Comparison of ENCODE assay signal across 8 cellular contexts in the genomic region with DNA sequence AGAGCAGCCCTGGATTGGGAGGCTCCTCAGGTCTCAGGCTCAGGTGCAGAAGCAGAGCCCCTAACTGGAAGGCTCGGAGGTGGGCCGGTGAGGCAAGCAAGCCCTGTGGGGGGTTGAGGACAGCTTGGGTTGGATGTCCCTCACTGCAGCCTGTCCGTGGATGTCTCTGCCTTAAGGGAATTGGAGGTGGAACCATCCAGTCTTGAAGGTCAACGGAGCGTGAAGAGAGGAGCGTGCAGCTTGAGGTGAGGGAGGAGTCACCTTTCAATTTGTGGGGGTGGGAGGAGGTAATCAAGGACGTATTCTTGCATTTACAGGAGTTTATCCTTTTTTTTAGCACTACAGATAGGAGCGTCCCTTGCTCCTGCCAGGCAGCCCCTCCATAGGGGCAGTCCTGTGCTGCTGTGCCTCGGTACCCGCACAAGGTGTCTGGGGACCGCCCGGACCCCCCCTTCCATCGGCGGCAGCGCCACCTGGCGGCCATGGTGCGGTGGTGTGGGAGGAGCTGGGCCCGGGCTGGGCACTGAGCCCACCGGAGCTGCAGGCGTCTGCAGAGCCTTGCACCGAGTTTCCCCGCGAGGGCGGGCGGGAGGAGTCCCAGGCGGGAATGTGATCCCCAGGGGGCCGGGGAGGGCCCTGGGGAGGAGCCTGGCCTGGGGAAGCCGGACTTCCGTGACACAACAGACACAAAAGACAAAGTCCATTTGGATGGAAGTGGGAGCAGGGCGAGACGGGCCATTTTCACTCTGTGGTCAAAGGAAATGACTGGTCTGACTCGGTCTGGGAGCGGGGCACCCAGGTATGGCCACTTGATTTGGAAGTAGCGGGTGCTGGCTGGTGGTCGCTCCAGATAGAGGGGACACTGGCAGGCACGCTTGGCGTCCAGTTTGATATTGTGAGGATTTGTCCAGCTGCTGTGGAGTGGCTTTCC. TPM values are rescaled to one million over a fixed set of nuclear protein-coding genes. Genes with fewer than 3 reads are reported as not detected.
DNase-seq lines count a peak whose midpoint lies in the region; ATAC-seq lines count a peak whose summit lies in the region.

No MANE protein-coding gene starts in this region.

- no peaks in the 10 kb centered on the region for H3K9me3 Mint-ChIP-seq in effector memory CD8-positive, alpha-beta T cell

- DNase-seq in DMS153 (lab: John Stamatoyannopoulos, UW) (peak; percentile 17), NCI-H526 (lab: John Stamatoyannopoulos, UW) (peak; percentile 87 to 90), mesenteric fat pad (ENCODE audit: low spot score) (peak; percentile 93)
- peak in 2 of 3 experiments; percentile 71 to 78 for DNase-seq in activated CD8-positive, alpha-beta memory T cell treated with anti-CD3 and anti-CD28 coated beads for 48 hours (ENCODE audit: low read depth in 2 of 3, low spot score in 2 of 3)
- peak; percentile 84 for DNase-seq in effector memory CD8-positive, alpha-beta T cell
- DNase-seq in stimulated activated CD8-positive, alpha-beta memory T cell treated with anti-CD3 and anti-CD28 coated beads, Interleukin-12 subunit alpha, Interleukin-12 subunit beta, amount 100 ng/mL, for 4 hours (ENCODE audit: low read depth), result peak; percentile 66

- H3K4me1 Mint-ChIP-seq in effector memory CD8-positive, alpha-beta T cell (ENCODE audit: low read depth in 2 of 2), result peaks cover 29 to 31% of the 10 kb centered on the region in 2 donors

- H3K4me3 Mint-ChIP-seq in effector memory CD8-positive, alpha-beta T cell, result peak overlapping the region; percentile 81 to 90

- peaks cover 62 to 81% of the 10 kb centered on the region in 2 donors for H3K27me3 Mint-ChIP-seq in effector memory CD8-positive, alpha-beta T cell

- ATAC-seq in HG02642 (IDR thresholded peaks at IDR 0.05; ENCODE audit: poor library complexity, unreplicated experiment), result peak; percentile 57
- ATAC-seq in effector memory CD8-positive, alpha-beta T cell (replicated peaks), result peak; percentile 80
- no peak for ATAC-seq in GM18873 (IDR thresholded peaks at IDR 0.05; ENCODE audit: low FRiP score, unreplicated experiment)

- peaks cover 16% of the 10 kb centered on the region for H3K36me3 Mint-ChIP-seq in effector memory CD8-positive, alpha-beta T cell (ENCODE audit: insufficient read depth)

- H3K27ac Mint-ChIP-seq in effector memory CD8-positive, alpha-beta T cell, result no peak overlapping the region

RNA-seq across cellular contexts. Expression of a gene that starts 0.9 kb away (rescaled TPM):
- not detected for total RNA-seq in mesenteric fat pad

RNA-seq across cellular contexts. Expression of a gene that starts 10.6 kb away (rescaled TPM):
- total RNA-seq in mesenteric fat pad, result not detected

RNA-seq across cellular contexts. Expression of a gene that starts 19.7 kb away (rescaled TPM):
- 9.9 TPM for total RNA-seq in mesenteric fat pad

RNA-seq across cellular contexts. Expression of a gene that starts 24.5 kb away (rescaled TPM):
- not detected for total RNA-seq in mesenteric fat pad

RNA-seq across cellular contexts. Expression of a gene that starts 52.6 kb away (rescaled TPM):
- total RNA-seq in mesenteric fat pad, result 0.55 TPM

Comparison
In these comparisons a context has a peak if more than half of its experiments do, and no peak if none do; other contexts are left out.
1. DNase-seq: peak in every context shown above with its lines; median percentile 93 in mesenteric fat pad; 88 in NCI-H526; 84 in effector memory CD8-positive, alpha-beta T cell; 74 in activated CD8-positive, alpha-beta memory T cell treated with anti-CD3 and anti-CD28 coated beads for 48 hours; 66 in stimulated activated CD8-positive, alpha-beta memory T cell treated with anti-CD3 and anti-CD28 coated beads, Interleukin-12 subunit alpha, Interleukin-12 subunit beta, amount 100 ng/mL, for 4 hours; 17 in DMS153.